ENCODE assay signal across 23 cellular contexts in the genomic region with DNA sequence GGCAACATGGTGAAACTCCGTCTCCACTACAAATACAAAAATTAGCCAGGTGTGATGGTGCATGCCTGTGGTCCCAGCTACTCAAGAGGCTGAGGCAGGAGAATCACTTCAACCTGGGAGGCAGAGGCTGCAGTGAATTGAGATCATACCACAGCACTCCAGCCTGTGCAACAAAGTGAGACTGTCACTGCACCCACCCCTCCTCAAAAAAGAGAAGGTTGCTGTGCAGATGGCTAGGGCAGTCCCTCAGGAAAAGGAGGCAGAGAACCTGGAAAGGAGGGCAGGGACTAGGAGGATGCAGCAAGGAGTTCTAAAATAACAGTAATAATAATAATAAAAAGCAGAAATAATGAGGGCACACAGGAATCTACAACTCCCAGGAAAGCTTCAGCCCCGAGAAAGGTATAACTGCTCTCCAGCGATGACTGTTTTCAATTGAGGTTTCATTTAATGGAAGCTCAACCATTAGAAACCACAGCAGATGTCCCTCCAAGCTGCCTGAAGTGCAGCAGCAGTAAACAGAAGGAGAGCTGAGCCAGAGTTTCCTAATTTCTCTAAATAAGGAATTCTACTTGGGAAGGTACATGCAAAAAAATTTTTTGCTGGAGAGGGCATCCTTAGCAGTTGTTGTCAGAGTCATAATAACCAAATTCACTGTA.
"Had no signal": no experiment of that assay in that cellular context is flagged by ENCODE, and none has a peak within 500 bp of the region (broad histone marks: within the 10 kb centered on the region; RNA-seq: fewer than 3 reads in every experiment).

No MANE protein-coding gene starts in this region.

- H3K27me3 ChIP-seq: breast epithelium, esophagus muscularis mucosa, pancreas, right atrium auricular region, spleen, upper lobe of left lung had no signal

- H3K4me3 ChIP-seq: breast epithelium, esophagus muscularis mucosa, pancreas, psoas muscle, right atrium auricular region, spleen, thoracic aorta, upper lobe of left lung had no signal

- H3K9me3 ChIP-seq: breast epithelium, esophagus muscularis mucosa, pancreas, psoas muscle, right atrium auricular region, spleen, thoracic aorta, upper lobe of left lung had no signal

- H3K4me1 ChIP-seq: breast epithelium, pancreas had no signal

- H3K27ac ChIP-seq: breast epithelium, esophagus muscularis mucosa, pancreas, right atrium auricular region, spleen, thoracic aorta, upper lobe of left lung had no signal

- H3K36me3 ChIP-seq: breast epithelium, esophagus muscularis mucosa, pancreas, right atrium auricular region, spleen, thoracic aorta, upper lobe of left lung had no signal

- DNase-seq: activated B cell treated with CpG ODN at 0.5 μM for 24 hours; activated CD4-positive, alpha-beta T cell treated with anti-CD3 and anti-CD28 coated beads for 36 hours; activated CD4-positive, alpha-beta T cell treated with anti-CD3 and anti-CD28 coated beads, Interleukin-2, amount 50 U/mL, for 4 hours; activated CD8-positive, alpha-beta memory T cell treated with anti-CD3 and anti-CD28 coated beads for 24 hours; activated CD8-positive, alpha-beta memory T cell treated with anti-CD3 and anti-CD28 coated beads, Interleukin-2, amount 50 U/mL, for 48 hours; activated effector memory CD4-positive, alpha-beta T cell treated with Interleukin-2 at 50 U/mL for 16 hours; activated naive CD4-positive, alpha-beta T cell treated with anti-CD3 and anti-CD28 coated beads for 36 hours; activated naive CD8-positive, alpha-beta T cell treated with anti-CD3 and anti-CD28 coated beads, Interleukin-2, amount 10 ng/mL, durations not matched to agents 7 days and 5 days; activated T-cell treated with anti-CD3 and anti-CD28 coated beads, Interleukin-2, amount 50 U/mL, for 48 hours; amniotic stem cell; effector memory CD4-positive, alpha-beta T cell; hypothalamus; nephron progenitor cell; pancreas; psoas muscle; spleen; stimulated activated CD4-positive, alpha-beta T cell treated with anti-CD3 and anti-CD28 coated beads, Interleukin-4, amount 100 ng/mL, for 1 hour; stimulated activated naive CD4-positive, alpha-beta T cell; upper lobe of left lung had no signal
